ENCODE assay signal across 8 cellular contexts in genomic region chr14:64760146-64760755, GRCh38. TPM values are rescaled to one million over a fixed set of nuclear protein-coding genes. Genes with fewer than 3 reads are reported as not detected.
DNase-seq lines count a peak whose midpoint lies in the region; ATAC-seq and TF ChIP-seq lines count a peak whose summit lies in the region.

No MANE protein-coding gene starts in this region.

- H3K4me3 Mint-ChIP-seq in natural killer cell: peak overlapping the region; percentile 45
- no peak overlapping the region for H3K4me3 Mint-ChIP-seq in natural killer cell treated with Interleukin-12 subunit alpha and Interleukin-12 subunit beta and Interleukin-15 and Interleukin-18, amount 100 ng/mL, for 72 hours

- H3K36me3 ChIP-seq in psoas muscle (ENCODE audit: insufficient read depth in 1 of 2, low read depth in 1 of 2): peaks cover 0 to 44% of the 10 kb centered on the region in 2 donors

- no peaks in the 10 kb centered on the region for H3K27me3 ChIP-seq in foreskin keratinocyte
- no peaks in the 10 kb centered on the region for H3K27me3 ChIP-seq in psoas muscle (ENCODE audit: insufficient read depth in 3 of 3, low read length in 2 of 3)

- 61 to 65% (median 65%) methylated on average over 8 of the region's 8 CpGs for WGBS in psoas muscle, 3 donors

- ATAC-seq in natural killer cell (peak in 2 of 3 donors; percentile 19 to 25), foreskin keratinocyte (no peak), psoas muscle (peak in 2 of 4 donors; percentile 20 to 26), HG02642 (IDR thresholded peaks at IDR 0.05; ENCODE audit: poor library complexity, unreplicated experiment) (no peak)
- ATAC-seq in natural killer cell treated with Interleukin-12 subunit alpha and Interleukin-12 subunit beta and Interleukin-15 and Interleukin-18, amount 100 ng/mL, for 72 hours: no peak

- peak overlapping the region; percentile 54 to 70 for H3K27ac Mint-ChIP-seq in natural killer cell
- peak overlapping the region in 1 of 2 donors; percentile 19 for H3K27ac Mint-ChIP-seq in natural killer cell treated with Interleukin-12 subunit alpha and Interleukin-12 subunit beta and Interleukin-15 and Interleukin-18, amount 100 ng/mL, for 72 hours

- TF ChIP-seq CTCF in natural killer cell (IDR thresholded peaks at IDR 0.05) (peak; percentile 76), foreskin keratinocyte (conservative IDR thresholded peaks at IDR 0.05) (peak; percentile 82), psoas muscle (IDR thresholded peaks at IDR 0.05) (peak; percentile 63)

- H3K27me3 Mint-ChIP-seq in natural killer cell (ENCODE audit: low read depth in 2 of 2): peaks cover 0 to 12% of the 10 kb centered on the region in 2 donors
- peaks cover 0 to 10% of the 10 kb centered on the region in 2 donors for H3K27me3 Mint-ChIP-seq in natural killer cell treated with Interleukin-12 subunit alpha and Interleukin-12 subunit beta and Interleukin-15 and Interleukin-18, amount 100 ng/mL, for 72 hours

- no peaks in the 10 kb centered on the region for H3K36me3 Mint-ChIP-seq in natural killer cell
- no peaks in the 10 kb centered on the region for H3K36me3 Mint-ChIP-seq in natural killer cell treated with Interleukin-12 subunit alpha and Interleukin-12 subunit beta and Interleukin-15 and Interleukin-18, amount 100 ng/mL, for 72 hours

- H3K4me3 ChIP-seq in psoas muscle: no peak overlapping the region

- no peaks in the 10 kb centered on the region for H3K9me3 ChIP-seq in psoas muscle

- DNase-seq in natural killer cell (peak; percentile 63), NCI-H82 treated with DMSO at 0.1 percent for 48 hours (lab: John Stamatoyannopoulos, UW; ENCODE audit: unreplicated experiment) (peak; percentile 1), foreskin keratinocyte (peak in 1 of 2 donors; percentile 44), psoas muscle (peak; percentile 61 to 74), A172 (ENCODE audit: low spot score) (no peak)
- no peak for DNase-seq in natural killer cell treated with Interleukin-12 subunit alpha and Interleukin-12 subunit beta and Interleukin-15 and Interleukin-18, amount 100 ng/mL, for 72 hours (ENCODE audit: low spot score)
- DNase-seq in activated T-cell treated with anti-CD3 and anti-CD28 coated beads, Interleukin-2, amount 50 U/mL, for 1 hour: peak; percentile 66

- H3K27ac ChIP-seq in foreskin keratinocyte (peak overlapping the region; percentile 84), psoas muscle (no peak overlapping the region)

- peaks cover 78 to 96% of the 10 kb centered on the region in 2 donors for H3K4me1 Mint-ChIP-seq in natural killer cell
- peaks cover 66 to 75% of the 10 kb centered on the region in 2 donors for H3K4me1 Mint-ChIP-seq in natural killer cell treated with Interleukin-12 subunit alpha and Interleukin-12 subunit beta and Interleukin-15 and Interleukin-18, amount 100 ng/mL, for 72 hours (ENCODE audit: low read depth in 2 of 2)

- no peaks in the 10 kb centered on the region for H3K9me3 Mint-ChIP-seq in natural killer cell
- H3K9me3 Mint-ChIP-seq in natural killer cell treated with Interleukin-12 subunit alpha and Interleukin-12 subunit beta and Interleukin-15 and Interleukin-18, amount 100 ng/mL, for 72 hours: no peaks in the 10 kb centered on the region

- H3K4me1 ChIP-seq in foreskin keratinocyte: peaks cover 48% of the 10 kb centered on the region
- H3K4me1 ChIP-seq in psoas muscle: peaks cover 58% of the 10 kb centered on the region

- intact Hi-C loops in natural killer cell (cut with micrococcal nuclease): no loop called here
- intact Hi-C loops in psoas muscle (cut with DNase I): no loop called here

RNA-seq across cellular contexts. Expression of gene PLEKHG3, which starts 56.0 kb away (rescaled TPM):
- 100 to 1,000 TPM; 184 to 285 (median 225) TPM for total RNA-seq in natural killer cell
- 10 to 100 TPM; 17.1 to 30.3 TPM for total RNA-seq in natural killer cell treated with Interleukin-12 subunit alpha and Interleukin-12 subunit beta and Interleukin-15 and Interleukin-18, amount 100 ng/mL, for 72 hours
- total RNA-seq in foreskin keratinocyte: 84.7 and 99.7 TPM in 2 replicates
- polyA plus RNA-seq in foreskin keratinocyte: 41.3 and 47.0 TPM in 2 replicates
- 1 to 10 TPM; 5.2 to 8.2 (median 6.5) TPM for total RNA-seq in psoas muscle
- 1 to 10 TPM; 1.9 to 3.1 (median 2.8) TPM for polyA plus RNA-seq in psoas muscle
- 11.2 and 12.3 TPM in 2 replicates for total RNA-seq in A172 (2014; rRNA removed; shearing (Covaris generic))

Comparison
In these comparisons a context has a peak if more than half of its experiments do, and no peak if none do; other contexts are left out.
1. ATAC-seq: peak in natural killer cell (2 of 3); none in natural killer cell treated with Interleukin-12 subunit alpha and Interleukin-12 subunit beta and Interleukin-15 and Interleukin-18, amount 100 ng/mL, for 72 hours (0 of 2), foreskin keratinocyte (single experiment) and HG02642 (single experiment).
2. DNase-seq: peak in natural killer cell (single experiment), NCI-H82 treated with DMSO at 0.1 percent for 48 hours (single experiment), activated T-cell treated with anti-CD3 and anti-CD28 coated beads, Interleukin-2, amount 50 U/mL, for 1 hour (single experiment) and psoas muscle (2 of 2); none in natural killer cell treated with Interleukin-12 subunit alpha and Interleukin-12 subunit beta and Interleukin-15 and Interleukin-18, amount 100 ng/mL, for 72 hours (single experiment) and A172 (single experiment).
3. Peak in every context shown above with its lines, with median percentiles within 50 percentile points of each other: CTCF ChIP-seq.